ENCODE assay signal across 31 cellular contexts in the genomic region with DNA sequence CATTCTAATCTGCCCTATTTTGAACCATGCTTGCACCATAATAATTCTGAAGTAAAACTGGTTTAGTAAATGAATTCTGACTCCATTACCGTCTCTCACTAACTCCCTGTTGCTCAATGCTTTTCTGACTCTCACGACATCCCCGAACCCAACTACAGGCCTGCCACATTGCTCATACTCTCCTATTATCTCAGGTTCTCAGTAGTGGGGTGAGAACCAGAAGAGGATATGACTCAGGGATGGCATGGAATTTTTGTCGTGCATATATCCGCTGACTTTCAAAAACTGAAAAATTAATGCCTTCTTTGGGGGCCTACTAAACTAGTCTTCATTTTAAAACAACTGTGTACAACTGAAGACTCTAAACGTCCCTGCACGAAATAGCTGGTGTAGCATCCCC. TPM values are rescaled to one million over a fixed set of nuclear protein-coding genes. Genes with fewer than 3 reads are reported as not detected.
"Had no signal": no experiment of that assay in that cellular context is flagged by ENCODE, and none has a peak within 500 bp of the region (broad histone marks: within the 10 kb centered on the region; RNA-seq: fewer than 3 reads in every experiment).

No MANE protein-coding gene starts in this region.

- H3K27ac Mint-ChIP-seq: activated CD4-positive, alpha-beta T cell treated with anti-CD3 and anti-CD28 coated beads, Interleukin-2, amount 10 ng/mL, durations not matched to agents 7 days and 5 days; activated CD8-positive, alpha-beta memory T cell treated with anti-CD3 and anti-CD28 coated beads, Interleukin-2, amount 10 ng/mL, durations not matched to agents 7 days and 5 days; activated CD8-positive, alpha-beta T cell treated with anti-CD3 and anti-CD28 coated beads for 36 hours; activated naive CD4-positive, alpha-beta T cell treated with anti-CD3 and anti-CD28 coated beads, Interleukin-2, amount 10 ng/mL, durations not matched to agents 7 days and 5 days; brain; effector memory CD8-positive, alpha-beta T cell; memory B cell; nephron progenitor cell had no signal

- H3K9me3 ChIP-seq: colonic mucosa, esophagus muscularis mucosa, gastroesophageal sphincter, pancreas, psoas muscle, right atrium auricular region, upper lobe of right lung had no signal

- DNase-seq: activated CD4-positive, alpha-beta T cell treated with anti-CD3 and anti-CD28 coated beads, Interleukin-2, amount 10 ng/mL, durations not matched to agents 7 days and 5 days; activated CD4-positive, CD25-positive, alpha-beta regulatory T cell treated with anti-CD3 and anti-CD28 coated beads, Interleukin-2, amount 50 U/mL, for 72 hours; activated CD8-positive, alpha-beta memory T cell treated with anti-CD3 and anti-CD28 coated beads, Interleukin-2, amount 10 ng/mL, durations not matched to agents 7 days and 5 days; activated CD8-positive, alpha-beta T cell treated with anti-CD3 and anti-CD28 coated beads for 36 hours; activated effector memory CD4-positive, alpha-beta T cell treated with anti-CD3 and anti-CD28 coated beads, Interleukin-2, amount 50 U/mL, for 16 hours; activated naive CD4-positive, alpha-beta T cell treated with anti-CD3 and anti-CD28 coated beads, Interleukin-2, amount 10 ng/mL, durations not matched to agents 7 days and 5 days; activated T-cell treated with anti-CD3 and anti-CD28 coated beads for 4 hours; amygdala; colonic mucosa; dorsolateral prefrontal cortex; effector memory CD8-positive, alpha-beta T cell; head of caudate nucleus; hypothalamus; islet precursor cell; left colon; nephron progenitor cell; pancreas; psoas muscle; stimulated activated CD4-positive, alpha-beta T cell treated with anti-CD3 and anti-CD28 coated beads, Interleukin-12 subunit alpha, Interleukin-12 subunit beta, amount 100 ng/mL, for 4 hours; stimulated activated CD4-positive, alpha-beta T cell treated with anti-CD3 and anti-CD28 coated beads, Interleukin-4, amount 100 ng/mL, for 4 hours; stimulated activated naive CD8-positive, alpha-beta T cell treated with anti-CD3 and anti-CD28 coated beads, Interleukin-15, Interleukin-2, amounts not matched to agents 100 U/mL and 50 U/mL, for 24 hours; upper lobe of right lung; WERI-Rb-1 had no signal

- H3K4me1 ChIP-seq: colonic mucosa, esophagus muscularis mucosa, gastroesophageal sphincter, pancreas, psoas muscle, right atrium auricular region, upper lobe of right lung had no signal

- H3K27ac ChIP-seq: colonic mucosa, esophagus muscularis mucosa, gastroesophageal sphincter, pancreas, psoas muscle, right atrium auricular region, upper lobe of right lung, WERI-Rb-1 had no signal

- H3K4me3 ChIP-seq: colonic mucosa, dorsolateral prefrontal cortex, esophagus muscularis mucosa, gastroesophageal sphincter, pancreas, psoas muscle, right atrium auricular region, upper lobe of right lung had no signal

- ATAC-seq: activated CD8-positive, alpha-beta memory T cell treated with anti-CD3 and anti-CD28 coated beads, Interleukin-2, amount 10 ng/mL, durations not matched to agents 7 days and 5 days; activated CD8-positive, alpha-beta T cell treated with anti-CD3 and anti-CD28 coated beads for 36 hours; effector memory CD8-positive, alpha-beta T cell; gastroesophageal sphincter; left colon; pancreas; psoas muscle; stimulated activated naive CD8-positive, alpha-beta T cell treated with anti-CD3 and anti-CD28 coated beads, Interleukin-15, Interleukin-2, amounts not matched to agents 100 U/mL and 50 U/mL, for 24 hours; upper lobe of right lung had no signal

- H3K27me3 Mint-ChIP-seq: activated CD4-positive, alpha-beta T cell treated with anti-CD3 and anti-CD28 coated beads, Interleukin-2, amount 10 ng/mL, durations not matched to agents 7 days and 5 days; activated CD8-positive, alpha-beta memory T cell treated with anti-CD3 and anti-CD28 coated beads, Interleukin-2, amount 10 ng/mL, durations not matched to agents 7 days and 5 days; activated CD8-positive, alpha-beta T cell treated with anti-CD3 and anti-CD28 coated beads for 36 hours; activated naive CD4-positive, alpha-beta T cell treated with anti-CD3 and anti-CD28 coated beads, Interleukin-2, amount 10 ng/mL, durations not matched to agents 7 days and 5 days; central memory CD8-positive, alpha-beta T cell; effector memory CD8-positive, alpha-beta T cell; memory B cell had no signal

- H3K4me3 Mint-ChIP-seq: activated CD4-positive, alpha-beta T cell treated with anti-CD3 and anti-CD28 coated beads, Interleukin-2, amount 10 ng/mL, durations not matched to agents 7 days and 5 days; activated CD8-positive, alpha-beta memory T cell treated with anti-CD3 and anti-CD28 coated beads, Interleukin-2, amount 10 ng/mL, durations not matched to agents 7 days and 5 days; activated CD8-positive, alpha-beta T cell treated with anti-CD3 and anti-CD28 coated beads for 36 hours; activated naive CD4-positive, alpha-beta T cell treated with anti-CD3 and anti-CD28 coated beads, Interleukin-2, amount 10 ng/mL, durations not matched to agents 7 days and 5 days; brain; central memory CD8-positive, alpha-beta T cell; effector memory CD8-positive, alpha-beta T cell; memory B cell; nephron progenitor cell had no signal

- H3K4me1 Mint-ChIP-seq: activated CD4-positive, alpha-beta T cell treated with anti-CD3 and anti-CD28 coated beads, Interleukin-2, amount 10 ng/mL, durations not matched to agents 7 days and 5 days; activated CD8-positive, alpha-beta memory T cell treated with anti-CD3 and anti-CD28 coated beads, Interleukin-2, amount 10 ng/mL, durations not matched to agents 7 days and 5 days; activated naive CD4-positive, alpha-beta T cell treated with anti-CD3 and anti-CD28 coated beads, Interleukin-2, amount 10 ng/mL, durations not matched to agents 7 days and 5 days; brain; central memory CD8-positive, alpha-beta T cell; memory B cell; nephron progenitor cell had no signal

- H3K36me3 Mint-ChIP-seq: activated CD8-positive, alpha-beta memory T cell treated with anti-CD3 and anti-CD28 coated beads, Interleukin-2, amount 10 ng/mL, durations not matched to agents 7 days and 5 days; activated naive CD4-positive, alpha-beta T cell treated with anti-CD3 and anti-CD28 coated beads, Interleukin-2, amount 10 ng/mL, durations not matched to agents 7 days and 5 days; brain; memory B cell had no signal

- H3K36me3 ChIP-seq: colonic mucosa, esophagus muscularis mucosa, gastroesophageal sphincter, pancreas, right atrium auricular region, upper lobe of right lung, WERI-Rb-1 had no signal

- H3K9me3 Mint-ChIP-seq: activated CD4-positive, alpha-beta T cell treated with anti-CD3 and anti-CD28 coated beads, Interleukin-2, amount 10 ng/mL, durations not matched to agents 7 days and 5 days; brain; nephron progenitor cell had no signal

- H3K27me3 ChIP-seq: colonic mucosa, dorsolateral prefrontal cortex, esophagus muscularis mucosa, gastroesophageal sphincter, right atrium auricular region, upper lobe of right lung had no signal

RNA-seq across cellular contexts. Expression of a gene that starts 34.3 kb away (rescaled TPM):
- total RNA-seq: activated CD4-positive, alpha-beta T cell treated with anti-CD3 and anti-CD28 coated beads, Interleukin-2, amount 10 ng/mL, durations not matched to agents 7 days and 5 days; activated CD8-positive, alpha-beta memory T cell treated with anti-CD3 and anti-CD28 coated beads, Interleukin-2, amount 10 ng/mL, durations not matched to agents 7 days and 5 days; activated CD8-positive, alpha-beta T cell treated with anti-CD3 and anti-CD28 coated beads for 36 hours; colonic mucosa; endothelial cell of umbilical vein; left colon; psoas muscle; T-helper 2 cell treated with Interferon-gamma antibody and Interleukin-4, amounts not matched to agents 100 ng/mL and 5 ng/mL, for 36 hours; upper lobe of right lung had no signal
